Comparison of ENCODE assay signal across 24 cellular contexts in the genomic region with DNA sequence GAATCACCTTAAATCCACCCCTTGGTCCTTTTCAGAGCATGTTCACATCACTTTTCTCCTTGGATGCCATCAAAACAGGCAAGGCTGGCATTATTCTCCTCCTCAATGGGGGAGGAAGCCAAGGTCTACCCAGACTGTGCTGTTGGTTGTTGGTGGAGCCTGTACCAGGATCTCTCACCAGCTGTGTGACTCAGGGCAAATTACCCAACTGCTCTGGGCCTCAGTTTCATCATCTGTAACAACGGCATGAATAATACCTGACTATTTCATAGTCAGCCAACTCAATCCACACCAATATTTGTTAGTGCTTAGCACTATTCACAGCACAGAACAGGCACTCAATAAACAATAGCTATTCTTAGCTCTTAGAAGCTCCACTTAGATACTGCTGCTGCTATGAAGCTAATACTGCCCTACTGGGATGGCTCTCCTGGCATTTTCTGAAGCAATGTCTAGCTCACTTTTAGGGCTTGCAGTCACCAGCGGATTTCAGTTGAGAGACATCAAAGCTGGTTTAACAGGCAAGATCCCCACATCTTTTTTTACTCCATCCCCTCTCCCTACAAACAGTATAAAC.
"Had no signal": no experiment of that assay in that cellular context is flagged by ENCODE, and none has a peak within 500 bp of the region (broad histone marks: within the 10 kb centered on the region; RNA-seq: fewer than 3 reads in every experiment).

No MANE protein-coding gene starts in this region.

- ATAC-seq: activated T-helper 17 cell treated with anti-CD3 and anti-CD28 coated beads, Interleukin-2, amount 50 U/mL, for 72 hours; T-helper 17 cell had no signal

- H3K4me1 Mint-ChIP-seq: activated T-helper 17 cell treated with anti-CD3 and anti-CD28 coated beads, Interleukin-2, amount 50 U/mL, for 72 hours; T-helper 17 cell had no signal

- H3K27me3 Mint-ChIP-seq: activated naive CD8-positive, alpha-beta T cell; T-helper 17 cell had no signal

- H3K27me3 ChIP-seq: MG63 had no signal

- H3K9me3 Mint-ChIP-seq: activated CD4-positive, alpha-beta memory T cell treated with anti-CD3 and anti-CD28 coated beads for 36 hours; activated naive CD4-positive, alpha-beta T cell treated with anti-CD3 and anti-CD28 coated beads for 36 hours; activated T-helper 17 cell treated with anti-CD3 and anti-CD28 coated beads, Interleukin-2, amount 50 U/mL, for 72 hours; brain; WTC11 had no signal

- H3K27ac Mint-ChIP-seq: activated CD4-positive, alpha-beta memory T cell treated with anti-CD3 and anti-CD28 coated beads for 36 hours; activated naive CD4-positive, alpha-beta T cell treated with anti-CD3 and anti-CD28 coated beads for 36 hours; activated naive CD8-positive, alpha-beta T cell; activated T-helper 17 cell treated with anti-CD3 and anti-CD28 coated beads, Interleukin-2, amount 50 U/mL, for 72 hours; T-helper 17 cell; WTC11 had no signal

- DNase-seq: activated CD4-positive, alpha-beta memory T cell treated with anti-CD3 and anti-CD28 coated beads for 36 hours; activated CD4-positive, alpha-beta T cell treated with anti-CD3 and anti-CD28 coated beads for 48 hours; activated CD4-positive, CD25-positive, alpha-beta regulatory T cell treated with anti-CD3 and anti-CD28 coated beads, Interleukin-2, amount 50 U/mL, for 72 hours; activated CD8-positive, alpha-beta memory T cell treated with anti-CD3 and anti-CD28 coated beads for 24 hours; activated gamma-delta T cell; activated naive CD4-positive, alpha-beta T cell treated with anti-CD3 and anti-CD28 coated beads for 36 hours; activated T-cell treated with anti-CD3 and anti-CD28 coated beads, Interleukin-2, amount 50 U/mL, for 48 hours; amygdala; cerebellar nuclear complex; KG1; MG63; NCI-H1105 treated with DMSO at 0.1 percent for 48 hours; NCI-H1436 treated with DMSO at 0.1 percent for 48 hours; NCI-H2171; NCI-H226; NCI-H510A; SIG-M5; T-helper 17 cell; T-helper 9 cell had no signal

- H3K36me3 ChIP-seq: MG63 had no signal

- H3K36me3 Mint-ChIP-seq: activated CD4-positive, alpha-beta memory T cell treated with anti-CD3 and anti-CD28 coated beads for 36 hours; activated naive CD8-positive, alpha-beta T cell; brain; IgD-negative memory B cell; WTC11 had no signal

- H3K4me3 ChIP-seq: MG63 had no signal

- H3K9me3 ChIP-seq: MG63 had no signal

- H3K4me3 Mint-ChIP-seq: activated CD4-positive, alpha-beta memory T cell treated with anti-CD3 and anti-CD28 coated beads for 36 hours; activated naive CD4-positive, alpha-beta T cell treated with anti-CD3 and anti-CD28 coated beads for 36 hours; activated naive CD8-positive, alpha-beta T cell; activated T-helper 17 cell treated with anti-CD3 and anti-CD28 coated beads, Interleukin-2, amount 50 U/mL, for 72 hours; brain; T-helper 17 cell; WTC11 had no signal
